ENCODE assay signal across 2 cellular contexts in genomic region chr9:110131499-110131898, GRCh38.
TF ChIP-seq lines count a peak whose summit lies in the region.

No MANE protein-coding gene starts in this region.

TF ChIP-seq in IMR-90, 13 proteins besides CTCF, POLR2A, EP300 and RAD21:
- TF ChIP-seq NFE2L2 (IDR thresholded peaks at IDR 0.05; ENCODE audit: low read depth, low read length) (no peak), BHLHE40 (IDR thresholded peaks at IDR 0.05; ENCODE audit: low read depth, low read length) (no peak), MAFK (IDR thresholded peaks at IDR 0.05; ENCODE audit: low read depth, low read length) (no peak), MAZ (IDR thresholded peaks at IDR 0.05; ENCODE audit: borderline replicate concordance, low read depth, low read length) (no peak), CHD1 (IDR thresholded peaks at IDR 0.05; ENCODE audit: low read depth, low read length) (no peak), SMC3 (IDR thresholded peaks at IDR 0.05; ENCODE audit: low read depth, low read length) (no peak), FOS (IDR thresholded peaks at IDR 0.05; ENCODE audit: low read depth, low read length) (no peak), RCOR1 (IDR thresholded peaks at IDR 0.05; ENCODE audit: insufficient replicate concordance, low read length) (no peak), USF2 (IDR thresholded peaks at IDR 0.05; ENCODE audit: low read depth, low read length) (no peak), MXI1 (IDR thresholded peaks at IDR 0.05; ENCODE audit: borderline replicate concordance, low read depth, low read length) (no peak), RFX5 (IDR thresholded peaks at IDR 0.05; ENCODE audit: low read depth, low read length) (no peak), ELK1 (IDR thresholded peaks at IDR 0.05; ENCODE audit: borderline replicate concordance, low read depth, low read length) (no peak)

TF ChIP-seq in GM12878, 131 proteins besides CTCF, POLR2A, EP300 and RAD21:
- TF ChIP-seq DPF2 (IDR thresholded peaks at IDR 0.05) (no peak), CEBPZ (IDR thresholded peaks at IDR 0.05; ENCODE audit: low read depth, low read length) (no peak), MYC (IDR thresholded peaks at IDR 0.05; ENCODE audit: insufficient read depth, insufficient read length, insufficient replicate concordance, low read length, severe bottlenecking) (no peak), EGR1 (IDR thresholded peaks at IDR 0.05; ENCODE audit: borderline replicate concordance in 1 of 2, low read depth in 2 of 2, low read length in 2 of 2) (no peak), PRDM15 (CRISPR knock-in tag; IDR thresholded peaks at IDR 0.05) (no peak), EED (IDR thresholded peaks at IDR 0.05; ENCODE audit: low read depth) (no peak), KLF5 (IDR thresholded peaks at IDR 0.05; ENCODE audit: partially characterized antibody) (no peak), NFXL1 (IDR thresholded peaks at IDR 0.05; ENCODE audit: borderline replicate concordance) (no peak), CHD1 (IDR thresholded peaks at IDR 0.05; ENCODE audit: low read depth, low read length) (no peak), RAD51 (IDR thresholded peaks at IDR 0.05) (no peak), E2F4 (IDR thresholded peaks at IDR 0.05; ENCODE audit: low read depth, low read length) (no peak), NFIC (IDR thresholded peaks at IDR 0.05; ENCODE audit: low read depth, low read length) (no peak), CBX5 (IDR thresholded peaks at IDR 0.05; ENCODE audit: low read depth) (no peak), POLR2AphosphoS5 (IDR thresholded peaks at IDR 0.05; ENCODE audit: low read length) (no peak), PKNOX1 (IDR thresholded peaks at IDR 0.05) (no peak), ZBTB40 (IDR thresholded peaks at IDR 0.05; ENCODE audit: borderline replicate concordance) (no peak), NBN (IDR thresholded peaks at IDR 0.05) (no peak), JUNB (IDR thresholded peaks at IDR 0.05) (no peak)
TF ChIP-seq in GM12878: peak in this region for 0.
